In the genomic region with DNA sequence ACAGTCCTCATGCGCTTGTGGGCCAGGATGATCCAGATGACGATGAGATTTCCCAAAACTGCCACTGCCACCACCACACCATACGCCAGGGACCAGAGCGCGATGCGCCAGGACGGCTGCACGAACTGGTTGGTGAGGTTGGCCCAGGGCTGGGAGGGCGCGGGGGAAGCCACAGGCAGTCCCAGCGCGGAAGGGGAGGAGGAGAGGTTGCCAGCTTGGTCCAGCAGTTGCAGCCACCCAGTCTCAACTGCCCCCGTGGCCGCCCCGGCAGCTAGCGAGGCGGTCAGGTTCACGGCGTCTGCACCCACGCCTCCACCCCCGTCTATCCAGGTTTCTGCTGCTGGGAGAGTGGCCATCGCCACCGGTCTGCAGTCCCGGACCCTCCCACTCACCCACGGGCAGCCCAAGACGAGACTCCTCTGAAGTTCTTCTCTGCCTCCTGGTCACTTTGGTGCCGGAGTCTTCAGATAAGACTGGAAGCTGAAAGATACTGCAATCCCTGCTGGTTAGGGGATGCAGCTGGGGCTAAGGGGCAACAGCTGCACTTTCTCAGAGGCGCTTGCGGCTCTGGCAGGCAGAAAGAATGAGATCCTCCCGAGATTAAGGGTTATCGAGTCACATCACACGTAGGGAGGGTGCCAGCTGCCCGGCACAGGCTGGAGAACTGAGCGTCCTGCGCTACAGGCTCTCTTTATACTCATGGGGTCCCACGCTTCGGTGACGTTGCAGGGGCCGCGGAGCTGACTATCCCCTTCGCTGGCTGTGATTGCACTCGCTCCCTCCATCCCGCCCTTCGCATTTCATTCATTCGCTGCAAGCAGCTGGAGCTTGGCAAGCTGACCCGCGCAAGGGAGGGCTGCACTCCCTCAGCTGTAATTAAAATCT, we compare ENCODE assay signal across 12 cellular contexts. TPM values are rescaled to one million over a fixed set of nuclear protein-coding genes. Genes with fewer than 3 reads are reported as not detected.
DNase-seq lines count a peak whose midpoint lies in the region; ATAC-seq, FAIRE-seq and TF ChIP-seq lines count a peak whose summit lies in the region.
"Had no signal": no experiment of that assay in that cellular context is flagged by ENCODE, and none has a peak within 500 bp of the region (broad histone marks: within the 10 kb centered on the region; RNA-seq: fewer than 3 reads in every experiment).

Gene TACR3 (minus strand): TSS at position 666 of the 885 bp plus-strand sequence. CDS start 310 bp downstream, at position 356.

- TF ChIP-seq RAD21 in H1 (IDR thresholded peaks at IDR 0.05 in 1 of 2, conservative IDR thresholded peaks at IDR 0.05 in 1 of 2; ENCODE audit: low read depth in 2 of 2, low read length in 2 of 2), result no peak

- H3K79me1 ChIP-seq in H1 (ENCODE audit: low read depth, low read length), result no peaks in the 10 kb centered on the region

- H4K5ac ChIP-seq in H1 (ENCODE audit: insufficient read length, low read depth, low read length), result no peak within 1 kb of the TSS

- H3K23ac ChIP-seq in H1 (ENCODE audit: insufficient read length), result no peak within 1 kb of the TSS

- H3K27me3 ChIP-seq in H1 (replicated peaks in 1 of 4; ENCODE audit: control insufficient read depth in 3 of 4, extremely low read depth in 1 of 4, insufficient read depth in 3 of 4, low read length in 3 of 4) (no peaks in the 10 kb centered on the region), mucosa of rectum (ENCODE audit: control insufficient read depth in 2 of 2, insufficient read depth in 2 of 2, low read length in 2 of 2) (no peaks in the 10 kb centered on the region), tibial nerve (no peaks in the 10 kb centered on the region)

- H3K36me3 ChIP-seq in H1 (ENCODE audit: control insufficient read depth in 2 of 4, insufficient read depth in 4 of 4, low read length in 3 of 4) (no peaks in the 10 kb centered on the region), mucosa of rectum (ENCODE audit: control insufficient read depth in 2 of 2, insufficient read depth in 2 of 2, low read length in 2 of 2) (no peaks in the 10 kb centered on the region), tibial nerve (no peaks in the 10 kb centered on the region)

- H3K9ac ChIP-seq in H1 (replicated peaks in 1 of 4; ENCODE audit: extremely low read depth in 1 of 4, low read depth in 3 of 4, low read length in 3 of 4), result no peak within 1 kb of the TSS; a peak in 1 of 7 replicates
- H3K9ac ChIP-seq in mucosa of rectum (ENCODE audit: low read depth in 1 of 2, low read length in 2 of 2), result no peak within 1 kb of the TSS

- no peak for FAIRE-seq in H1 (lab: Jason Lieb, UNC)

- TF ChIP-seq POLR2A in H1 (IDR thresholded peaks at IDR 0.05; ENCODE audit: control extremely low read depth in 1 of 2, low read depth in 2 of 2, low read length in 2 of 2) (no peak), tibial nerve (IDR thresholded peaks at IDR 0.05) (no peak), lower leg skin (IDR thresholded peaks at IDR 0.05) (no peak)

- H3K14ac ChIP-seq in H1 (ENCODE audit: insufficient read length), result no peak within 1 kb of the TSS

- TF ChIP-seq CTCF in H1 (IDR thresholded peaks at IDR 0.05; ENCODE audit: control extremely low read depth in 1 of 3, insufficient read depth in 1 of 3, low read depth in 1 of 3, low read length in 3 of 3) (no peak), tibial nerve (IDR thresholded peaks at IDR 0.05) (no peak), lower leg skin (IDR thresholded peaks at IDR 0.05) (no peak)

- no peaks in the 10 kb centered on the region for H3K79me2 ChIP-seq in H1 (ENCODE audit: control insufficient read depth in 1 of 2, insufficient read depth in 2 of 2, low read length in 2 of 2)

- H3K4me1 ChIP-seq in H1 (replicated peaks in 1 of 4; ENCODE audit: control insufficient read depth in 3 of 4, insufficient read depth in 4 of 4, low read length in 3 of 4), result no peaks in the 10 kb centered on the region; a peak in 2 of 7 replicates
- no peaks in the 10 kb centered on the region for H3K4me1 ChIP-seq in mucosa of rectum (ENCODE audit: control insufficient read depth in 2 of 2, insufficient read depth in 2 of 2, low read length in 2 of 2)
- peaks cover 0 to 15% (median 0%) of the 10 kb centered on the region in 4 donors for H3K4me1 ChIP-seq in tibial nerve

- CTCF ChIA-PET in H1 (lab: Charles Lee; ENCODE audit: partially characterized antibody), result interaction anchor here (1.0 to 1.2 kb wide), 4 partner anchors 12 to 65 kb away, joined by 3 to 4 read pairs (median 3); no protein-coding TSS in a partner anchor

- H3K56ac ChIP-seq in H1 (replicated peaks; ENCODE audit: insufficient read length, low read depth, low read length), result no peak within 1 kb of the TSS

- peaks cover 0 to 12% of the 10 kb centered on the region in 2 experiments; a peak in 1 of 4 replicates for H3K9me3 ChIP-seq in H1 (ENCODE audit: insufficient read depth in 2 of 2, low read depth in 1 of 2, low read length in 1 of 2)
- H3K9me3 ChIP-seq in mucosa of rectum (ENCODE audit: control insufficient read depth in 2 of 2, low read length in 2 of 2), result no peaks in the 10 kb centered on the region
- H3K9me3 ChIP-seq in tibial nerve, result no peaks in the 10 kb centered on the region

- peak within 1 kb of the TSS; percentile 84 for H4K8ac ChIP-seq in H1 (ENCODE audit: extremely low read depth, insufficient read depth, low read length)

- no peak within 1 kb of the TSS for H2BK5ac ChIP-seq in H1 (ENCODE audit: low read depth, low read length)

- H2AFZ ChIP-seq in H1 (ENCODE audit: low read length), result peak within 1 kb of the TSS; percentile 34; the same call in 1 of the 2 replicates

- POLR2A ChIA-PET in H1 (lab: Charles Lee; ENCODE audit: partially characterized antibody), result interaction anchor here (1.6 kb wide), 1 partner anchor 25 kb away, joined by 3 read pairs; no protein-coding TSS in a partner anchor

- peak within 1 kb of the TSS; percentile 45 for H4K91ac ChIP-seq in H1 (replicated peaks; ENCODE audit: insufficient read length, low read length)

- H2BK20ac ChIP-seq in H1 (ENCODE audit: low read length), result no peak within 1 kb of the TSS

- H3K27ac ChIP-seq in H1 (ENCODE audit: low read depth, low read length), result no peak within 1 kb of the TSS
- no peak within 1 kb of the TSS for H3K27ac ChIP-seq in mucosa of rectum (ENCODE audit: low read depth in 2 of 2, low read length in 2 of 2)
- H3K27ac ChIP-seq in tibial nerve, result no peak within 1 kb of the TSS

- peak within 1 kb of the TSS; percentile 63 to 97 for H3K4me2 ChIP-seq in H1 (ENCODE audit: insufficient read depth in 1 of 2, low read depth in 2 of 2, low read length in 2 of 2)

- H4K20me1 ChIP-seq in H1 (replicated peaks in 1 of 2; ENCODE audit: control insufficient read depth in 1 of 2, insufficient read depth in 2 of 2, low read length in 2 of 2), result no peaks in the 10 kb centered on the region

- no peak within 1 kb of the TSS for H3K4ac ChIP-seq in H1 (replicated peaks; ENCODE audit: insufficient read length, low read depth, low read length)

- H2BK15ac ChIP-seq in H1 (ENCODE audit: low read length), result peak within 1 kb of the TSS; percentile 81; the same call in 1 of the 2 replicates

- H3K18ac ChIP-seq in H1 (ENCODE audit: extremely low read depth, low read length), result peak within 1 kb of the TSS; percentile 51; the same call in 1 of the 2 replicates

- TF ChIP-seq EP300 in H1 (IDR thresholded peaks at IDR 0.05; ENCODE audit: borderline replicate concordance in 1 of 2, low read depth in 2 of 2, low read length in 2 of 2), result no peak
- no peak for TF ChIP-seq EP300 in tibial nerve (IDR thresholded peaks at IDR 0.05)

- peak; percentile 3 for DNase-seq in NCI-H1694 (lab: John Stamatoyannopoulos, UW)
- DNase-seq in NCI-H1694 treated with DMSO at 0.1 percent for 48 hours (lab: John Stamatoyannopoulos, UW), result no peak
- DNase-seq in H1 (ENCODE audit: low read depth in 1 of 2, low spot score in 2 of 2), result peak in 1 of 2 experiments; percentile 77
- DNase-seq in tibial nerve (ENCODE audit: low spot score in 2 of 2), result no peak
- DNase-seq in stimulated activated CD4-positive, alpha-beta T cell treated with anti-CD3 and anti-CD28 coated beads, Interleukin-4, amount 100 ng/mL, for 24 hours, result no peak
- no peak for DNase-seq in lower leg skin (ENCODE audit: low spot score in 2 of 2)
- DNase-seq: 8988T; effector CD8-positive, alpha-beta T cell; NCI-H2107 had no signal

- H3K23me2 ChIP-seq in H1 (ENCODE audit: low read depth, low read length), result peaks cover 9% of the 10 kb centered on the region; the same call in 1 of the 2 replicates

- ATAC-seq in HG03175 (IDR thresholded peaks at IDR 0.05; ENCODE audit: unreplicated experiment), result no peak

- H3K4me3 ChIP-seq in H1 (ENCODE audit: extremely low read depth in 1 of 4, insufficient read depth in 2 of 4, low read depth in 3 of 4, low read length in 4 of 4) (peak within 1 kb of the TSS; percentile 29 to 83 (median 42)), mucosa of rectum (ENCODE audit: low read length in 2 of 2) (peak within 1 kb of the TSS; percentile 22 to 31), tibial nerve (peak within 1 kb of the TSS in 3 of 4 donors; percentile 12 to 36 (median 25)), lower leg skin (ENCODE audit: low read depth, poor library complexity, severe bottlenecking) (no peak within 1 kb of the TSS)

- peak within 1 kb of the TSS; percentile 99 for H2BK12ac ChIP-seq in H1 (ENCODE audit: low read depth, low read length)

- intact Hi-C loops in lower leg skin (cut with DNase I; ENCODE audit: low total_unique reads), result no loop called here

- H2AK5ac ChIP-seq in H1 (ENCODE audit: low read depth, low read length), result no peak within 1 kb of the TSS

- no peak within 1 kb of the TSS for H2BK120ac ChIP-seq in H1 (replicated peaks; ENCODE audit: low read depth, low read length)

- WGBS in H1 (ENCODE audit: extremely low coverage in 1 of 2, insufficient coverage in 1 of 2, insufficient read length in 1 of 2, insufficient replicate concordance in 2 of 2, low coverage in 1 of 2, low lambda C conversion rate in 2 of 2, missing lambda C conversion rate in 1 of 2), 2 experiments, result 78% methylated on average over 38 of the region's 47 CpGs; no CpG with 5 or more reads in 1 of the 2 experiments
- WGBS in tibial nerve, 2 donors, result 6 to 9% methylated on average over 27 to 41 of the region's 47 CpGs
- 1 to 4% methylated on average over 34 to 47 of the region's 47 CpGs for WGBS in lower leg skin, 2 donors

TF ChIP-seq in H1, 55 proteins besides CTCF, POLR2A, EP300 and RAD21:
- TF ChIP-seq KDM4A (IDR thresholded peaks at IDR 0.05; ENCODE audit: low read depth, low read length, severe bottlenecking), result peak; percentile 29
- TF ChIP-seq RFX5 (IDR thresholded peaks at IDR 0.05; ENCODE audit: borderline replicate concordance, low read depth, low read length), result no peak

RNA-seq across cellular contexts. Expression of gene TACR3, which starts in this region (rescaled TPM):
- total RNA-seq in H1 (2021; fragmentation: NEBNext Ultra II Directional; extraction: Animal tissue kit (Norgen Biotek cat#: 25700)), result 2.3 and 3.0 TPM in 2 replicates
- polyA plus RNA-seq in H1 (2011; rRNA removed), result 0.22 and 0.30 TPM in 2 replicates
- 0.14 TPM for polyA plus RNA-seq in H1 (2011; cell fraction: cytosol; rRNA removed)
- polyA plus RNA-seq in H1 (2011; cell fraction: nucleus; rRNA removed), result 0.41 TPM
- 0.14 to 0.27 TPM (median 0.26 TPM) in 4 replicates for polyA plus RNA-seq in H1 (2012, experiment 1 of 2)
- polyA plus RNA-seq in H1 (2012, experiment 2 of 2), result not detected
- polyA plus RNA-seq in H1 (2013, experiment 1 of 2), result 3.1 TPM
- polyA plus RNA-seq in H1 (2013, experiment 2 of 2), result 2.7 TPM
- polyA minus RNA-seq in H1 (2011; rRNA and poly(A)+ RNA removed), result 0.63 and 1.4 TPM in 2 replicates
- not detected for polyA minus RNA-seq in H1 (2011; cell fraction: cytosol; rRNA and poly(A)+ RNA removed)
- polyA minus RNA-seq in H1 (2011; cell fraction: nucleus; rRNA and poly(A)+ RNA removed), result 1.6 TPM
- total RNA-seq in tibial nerve (not detected), lower leg skin (not detected)
- total RNA-seq: mononuclear cell had no signal
